9 cellular contexts compared by ENCODE assay signal in the genomic region with DNA sequence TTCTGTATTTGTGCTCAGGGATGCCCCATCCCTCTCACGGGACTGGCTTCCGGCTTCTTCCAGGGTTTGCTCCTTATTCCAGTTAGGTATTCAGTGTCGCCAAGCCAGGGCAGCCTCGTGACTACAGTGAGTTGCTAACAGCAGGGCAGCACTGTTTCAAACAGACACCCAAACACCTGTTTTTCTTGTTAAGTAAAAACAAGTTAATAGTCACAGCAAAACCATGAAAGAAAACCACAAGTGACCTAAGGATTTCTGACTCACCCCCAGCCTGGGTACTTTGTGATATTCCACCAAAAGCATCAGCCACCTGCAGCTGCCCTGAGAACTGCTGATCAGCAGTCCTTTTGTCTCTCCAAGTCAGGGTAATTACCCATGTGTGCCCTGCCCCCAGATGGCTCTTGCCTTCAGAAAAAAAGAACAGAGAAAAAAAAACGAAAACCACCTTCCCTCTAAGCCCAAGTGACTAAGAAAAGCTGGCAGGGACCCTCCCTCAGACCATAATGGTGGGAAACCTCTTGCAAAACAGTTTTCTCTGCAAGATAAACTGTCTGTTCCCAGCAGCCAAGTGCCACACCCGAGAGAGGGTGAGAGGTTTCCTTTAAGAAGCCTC.
DNase-seq lines count a peak whose midpoint lies in the region; ATAC-seq and TF ChIP-seq lines count a peak whose summit lies in the region.
"Had no signal": no experiment of that assay in that cellular context is flagged by ENCODE, and none has a peak within 500 bp of the region (broad histone marks: within the 10 kb centered on the region; RNA-seq: fewer than 3 reads in every experiment).

No MANE protein-coding gene starts in this region.

- no peaks in the 10 kb centered on the region for H3K9me3 Mint-ChIP-seq in activated naive CD8-positive, alpha-beta T cell treated with anti-CD3 and anti-CD28 coated beads, Interleukin-2, amount 50 U/mL, for 24 hours

- H3K36me3 Mint-ChIP-seq in activated naive CD8-positive, alpha-beta T cell treated with anti-CD3 and anti-CD28 coated beads, Interleukin-2, amount 50 U/mL, for 24 hours (ENCODE audit: low read depth) = no peaks in the 10 kb centered on the region

- 68 to 81% methylated on average over 6 of the region's 6 CpGs for WGBS in aorta, 2 donors

- peak overlapping the region; percentile 30 for H3K4me3 Mint-ChIP-seq in activated naive CD8-positive, alpha-beta T cell treated with anti-CD3 and anti-CD28 coated beads, Interleukin-2, amount 50 U/mL, for 24 hours

- no peaks in the 10 kb centered on the region for H3K27me3 ChIP-seq in aorta (ENCODE audit: control insufficient read depth in 1 of 2, insufficient read depth in 2 of 2, low read length in 1 of 2)

- intact Hi-C loops in aorta (cut with DNase I) = no loop called here

- H3K36me3 ChIP-seq in aorta (ENCODE audit: control insufficient read depth in 1 of 2, insufficient read depth in 2 of 2, low read length in 1 of 2) = no peaks in the 10 kb centered on the region

- H3K27me3 Mint-ChIP-seq in activated naive CD8-positive, alpha-beta T cell treated with anti-CD3 and anti-CD28 coated beads, Interleukin-2, amount 50 U/mL, for 24 hours = peaks cover 41% of the 10 kb centered on the region

- peak overlapping the region; percentile 79 for H3K27ac Mint-ChIP-seq in activated naive CD8-positive, alpha-beta T cell treated with anti-CD3 and anti-CD28 coated beads, Interleukin-2, amount 50 U/mL, for 24 hours

- no peak overlapping the region for H3K4me3 ChIP-seq in aorta (ENCODE audit: low read length in 2 of 2)
- H3K4me3 ChIP-seq: SK-N-MC had no signal

- no peaks in the 10 kb centered on the region for H3K9me3 ChIP-seq in aorta (ENCODE audit: control insufficient read depth, low read length)

- DNase-seq in DMS153 treated with DMSO at 0.1 percent for 48 hours (lab: John Stamatoyannopoulos, UW; ENCODE audit: unreplicated experiment) (peak; percentile 40), GM20000 (ENCODE audit: low spot score) (peak; percentile 56), OCI-M2 (lab: John Stamatoyannopoulos, UW; ENCODE audit: unreplicated experiment) (peak; percentile 4), left kidney (ENCODE audit: low read depth, low spot score) (peak; percentile 67), ureter (ENCODE audit: low spot score) (peak; percentile 62), aorta (no peak)
- peak; percentile 44 for DNase-seq in activated naive CD8-positive, alpha-beta T cell treated with anti-CD3 and anti-CD28 coated beads, Interleukin-2, amount 50 U/mL, for 24 hours

- peaks cover 35% of the 10 kb centered on the region for H3K4me1 Mint-ChIP-seq in activated naive CD8-positive, alpha-beta T cell treated with anti-CD3 and anti-CD28 coated beads, Interleukin-2, amount 50 U/mL, for 24 hours

- H3K27ac ChIP-seq in aorta (ENCODE audit: low read depth in 1 of 2, low read length in 2 of 2) = no peak overlapping the region
- H3K27ac ChIP-seq: SK-N-MC had no signal

- no peaks in the 10 kb centered on the region for H3K4me1 ChIP-seq in aorta (ENCODE audit: control insufficient read depth in 1 of 2, insufficient read depth in 2 of 2, low read length in 2 of 2)

- no peak for TF ChIP-seq CTCF in GM20000 (IDR thresholded peaks at IDR 0.05; ENCODE audit: extremely low read depth, missing control alignments)

- ATAC-seq in HG03520 (IDR thresholded peaks at IDR 0.05; ENCODE audit: unreplicated experiment) = peak; percentile 75
- ATAC-seq in activated naive CD8-positive, alpha-beta T cell treated with anti-CD3 and anti-CD28 coated beads, Interleukin-2, amount 50 U/mL, for 24 hours = peak; percentile 92
- ATAC-seq in aorta (ENCODE audit: low FRiP score) = no peak

Comparison
In these comparisons a context has a peak if more than half of its experiments do, and no peak if none do; other contexts are left out.
1. DNase-seq: peak in DMS153 treated with DMSO at 0.1 percent for 48 hours (single experiment), GM20000 (single experiment), OCI-M2 (single experiment), activated naive CD8-positive, alpha-beta T cell treated with anti-CD3 and anti-CD28 coated beads, Interleukin-2, amount 50 U/mL, for 24 hours (single experiment), left kidney (single experiment) and ureter (single experiment); none in aorta (0 of 2).